ENCODE assay signal across 8 cellular contexts in the genomic region with DNA sequence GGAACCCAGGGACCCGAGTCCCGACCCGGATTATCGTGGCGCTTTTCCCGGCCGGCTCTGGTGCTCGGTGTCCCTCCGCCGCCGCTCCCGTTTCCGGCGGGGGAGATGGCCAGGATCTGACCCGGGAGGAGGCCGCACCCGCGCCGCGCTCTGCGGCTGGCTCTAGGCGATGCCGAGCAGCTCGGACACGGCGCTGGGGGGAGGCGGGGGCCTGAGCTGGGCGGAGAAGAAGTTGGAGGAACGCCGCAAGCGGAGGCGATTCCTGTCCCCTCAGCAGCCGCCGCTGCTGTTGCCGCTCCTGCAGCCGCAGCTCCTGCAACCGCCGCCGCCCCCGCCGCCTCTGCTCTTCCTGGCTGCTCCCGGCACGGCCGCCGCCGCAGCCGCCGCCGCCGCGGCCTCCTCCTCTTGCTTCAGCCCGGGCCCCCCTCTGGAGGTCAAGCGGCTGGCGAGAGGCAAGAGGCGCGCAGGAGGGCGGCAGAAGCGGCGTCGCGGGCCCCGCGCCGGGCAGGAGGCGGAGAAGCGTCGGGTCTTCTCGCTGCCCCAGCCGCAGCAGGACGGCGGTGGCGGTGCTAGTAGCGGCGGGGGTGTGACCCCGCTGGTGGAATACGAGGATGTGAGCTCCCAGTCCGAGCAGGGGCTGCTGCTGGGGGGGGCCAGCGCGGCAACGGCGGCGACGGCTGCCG. TPM values are rescaled to one million over a fixed set of nuclear protein-coding genes. Genes with fewer than 3 reads are reported as not detected.
DNase-seq lines count a peak whose midpoint lies in the region; ATAC-seq, FAIRE-seq and TF ChIP-seq lines count a peak whose summit lies in the region.

No MANE protein-coding gene starts in this region.

- H3K36me3 ChIP-seq in PC-3 (ENCODE audit: low read depth, low read length) (no peaks in the 10 kb centered on the region), neuronal stem cell (replicated peaks in 1 of 2; ENCODE audit: control insufficient read depth in 2 of 2, insufficient read depth in 2 of 2, low read length in 2 of 2) (peaks cover 0 to 26% of the 10 kb centered on the region in 2 donors), thoracic aorta (no peaks in the 10 kb centered on the region)

- H3K4me3 ChIP-seq in A549 (peak overlapping the region; percentile 84), PC-3 (ENCODE audit: low read length) (peak overlapping the region; percentile 92), neuronal stem cell (ENCODE audit: low read length in 2 of 2) (peak overlapping the region; percentile 80 to 100), thoracic aorta (peak overlapping the region; percentile 93)

- H2AK5ac ChIP-seq in neuronal stem cell (ENCODE audit: low read depth, low read length), result peak overlapping the region; percentile 96

- POLR2A ChIA-PET in A549 (lab: Yijun Ruan, JAX), result interaction anchor here (0.7 to 1.8 kb wide), 3 partner anchors 57 to 370 kb away, joined by 3 to 9 read pairs (median 6); no protein-coding TSS in a partner anchor
- POLR2A ChIA-PET in PC-3 (lab: Charles Lee; ENCODE audit: unreplicated experiment), result no interaction called here

- peak overlapping the region; percentile 97 for H2BK5ac ChIP-seq in neuronal stem cell (ENCODE audit: low read length)

- H3K9me2 ChIP-seq in PC-3 (replicated peaks; ENCODE audit: low read length), result no peaks in the 10 kb centered on the region

- H3K27ac ChIP-seq in A549, result peak overlapping the region; percentile 99 to 100
- H3K27ac ChIP-seq in PC-3 (ENCODE audit: low read length), result peak overlapping the region; percentile 77
- H3K27ac ChIP-seq in foreskin keratinocyte, result peak overlapping the region; percentile 69
- H3K27ac ChIP-seq in neuronal stem cell (replicated peaks; ENCODE audit: low read length), result peak overlapping the region; percentile 95
- H3K27ac ChIP-seq in thoracic aorta, result peak overlapping the region; percentile 98 to 99

- peak overlapping the region; percentile 60 for H2AFZ ChIP-seq in PC-3 (ENCODE audit: low read length)
- H2AFZ ChIP-seq in neuronal stem cell (ENCODE audit: low read length), result peak overlapping the region; percentile 94

- CTCF ChIA-PET in A549 (lab: Yijun Ruan, JAX) (interaction anchor here (0.9 to 1.6 kb wide), 4 partner anchors 9 to 329 kb away, joined by 3 to 7 read pairs (median 4); no protein-coding TSS in a partner anchor), PC-3 (lab: Charles Lee) (interaction anchor here (1.2 kb wide), 1 partner anchor 102 kb away, joined by 8 read pairs; no protein-coding TSS in a partner anchor)

- H3K14ac ChIP-seq in neuronal stem cell (ENCODE audit: low read length), result peak overlapping the region; percentile 97

- H3K27me3 ChIP-seq in PC-3 (ENCODE audit: low read length), result no peaks in the 10 kb centered on the region
- no peaks in the 10 kb centered on the region for H3K27me3 ChIP-seq in foreskin keratinocyte
- no peaks in the 10 kb centered on the region for H3K27me3 ChIP-seq in neuronal stem cell (ENCODE audit: control insufficient read depth in 3 of 3, insufficient read depth in 3 of 3, low read depth in 1 of 3, low read length in 3 of 3)
- no peaks in the 10 kb centered on the region for H3K27me3 ChIP-seq in thoracic aorta (replicated peaks; ENCODE audit: insufficient read depth)

- no peak for TF ChIP-seq EP300 in A549 (IDR thresholded peaks at IDR 0.05)

- peak overlapping the region; percentile 22 for H2BK12ac ChIP-seq in neuronal stem cell (ENCODE audit: low read length)

- WGBS in A549 (ENCODE audit: missing lambda C conversion rate), result 8% methylated on average over 21 of the region's 84 CpGs
- no CpG with 5 or more reads among the region's 84 CpGs for WGBS in neuronal stem cell (ENCODE audit: extremely low coverage in 2 of 2, insufficient read length in 2 of 2, insufficient replicate concordance in 1 of 2), 2 donors

- no peak overlapping the region for H2BK120ac ChIP-seq in neuronal stem cell (ENCODE audit: low read depth, low read length)

- peaks cover 62% of the 10 kb centered on the region for H3K79me2 ChIP-seq in PC-3 (ENCODE audit: low read length)

- TF ChIP-seq RAD21 in A549 (conservative IDR thresholded peaks at IDR 0.05 in 1 of 2, IDR thresholded peaks at IDR 0.05 in 1 of 2), result no peak

- BruUV-seq in PC-3 (replicated peaks; lab: Mats Ljungman, UMichigan), result no TSS peak

- H3K9ac ChIP-seq in PC-3 (ENCODE audit: low read length), result peak overlapping the region; percentile 96
- peak overlapping the region; percentile 99 for H3K9ac ChIP-seq in neuronal stem cell (ENCODE audit: low read depth, low read length, poor library complexity)

- DNase-seq in A549 (ENCODE audit: low read depth in 1 of 2, low spot score in 1 of 2), result no peak
- peak; percentile 23 for DNase-seq in PC-3
- DNase-seq in activated gamma-delta T cell treated with Interleukin-2 at 50 U/mL for 16 hours, result peak; percentile 36
- DNase-seq in foreskin keratinocyte, result no peak
- DNase-seq in neuronal stem cell (ENCODE audit: low spot score), result peak; percentile 40
- DNase-seq in thoracic aorta (ENCODE audit: low spot score), result no peak
- no peak for DNase-seq in NCI-H1694 (lab: John Stamatoyannopoulos, UW)

- H3K4me1 ChIP-seq in A549, result peaks cover 24% of the 10 kb centered on the region
- H3K4me1 ChIP-seq in PC-3 (ENCODE audit: insufficient read depth, low read length), result peaks cover 18% of the 10 kb centered on the region
- H3K4me1 ChIP-seq in foreskin keratinocyte, result peaks cover 6% of the 10 kb centered on the region
- peaks cover 2 to 6% of the 10 kb centered on the region in 2 donors for H3K4me1 ChIP-seq in neuronal stem cell (ENCODE audit: control insufficient read depth in 2 of 2, insufficient read depth in 1 of 2, low read depth in 1 of 2, low read length in 2 of 2)
- peaks cover 24 to 36% of the 10 kb centered on the region in 2 donors for H3K4me1 ChIP-seq in thoracic aorta (ENCODE audit: control insufficient read depth in 1 of 2, low read depth in 2 of 2)

- no peak overlapping the region for H4K8ac ChIP-seq in neuronal stem cell (ENCODE audit: low read depth, low read length)

- H3K23ac ChIP-seq in neuronal stem cell (ENCODE audit: low read depth, low read length, poor library complexity), result peak overlapping the region; percentile 99

- H4K91ac ChIP-seq in neuronal stem cell (ENCODE audit: low read depth, low read length, poor library complexity), result peak overlapping the region; percentile 92

- H3K4me2 ChIP-seq in A549 (peak overlapping the region; percentile 82), PC-3 (ENCODE audit: low read length) (peak overlapping the region; percentile 93), neuronal stem cell (ENCODE audit: insufficient read depth, low read length, poor library complexity, severe bottlenecking) (peak overlapping the region; percentile 66)

- no peak for TF ChIP-seq CTCF in A549 (IDR thresholded peaks at IDR 0.05)
- no peak for TF ChIP-seq CTCF in PC-3 (conservative IDR thresholded peaks at IDR 0.05; ENCODE audit: low read depth, low read length)
- no peak for TF ChIP-seq CTCF in foreskin keratinocyte (conservative IDR thresholded peaks at IDR 0.05)
- TF ChIP-seq CTCF in thoracic aorta (IDR thresholded peaks at IDR 0.05), result no peak

- H3K79me1 ChIP-seq in neuronal stem cell (ENCODE audit: low read depth, low read length), result peaks cover 13% of the 10 kb centered on the region

- H4K20me1 ChIP-seq in PC-3 (ENCODE audit: low read length), result peaks cover 42% of the 10 kb centered on the region

- H2BK15ac ChIP-seq in neuronal stem cell (ENCODE audit: low read length), result peak overlapping the region; percentile 75

- peak overlapping the region; percentile 98 for H3K18ac ChIP-seq in neuronal stem cell (ENCODE audit: low read length)

- no peaks in the 10 kb centered on the region for H3F3A ChIP-seq in PC-3 (ENCODE audit: low read length, unreplicated experiment)

- H3K9me3 ChIP-seq in A549, result no peaks in the 10 kb centered on the region
- H3K9me3 ChIP-seq in PC-3 (ENCODE audit: low read length), result no peaks in the 10 kb centered on the region
- H3K9me3 ChIP-seq in neuronal stem cell (replicated peaks in 1 of 2; ENCODE audit: control insufficient read depth in 2 of 2, insufficient read depth in 1 of 2, low read depth in 1 of 2, low read length in 2 of 2), result peaks cover 0 to 21% of the 10 kb centered on the region in 2 donors
- H3K9me3 ChIP-seq in thoracic aorta, result no peaks in the 10 kb centered on the region

- H3K4ac ChIP-seq in neuronal stem cell (ENCODE audit: low read length), result peak overlapping the region; percentile 66

- intact Hi-C loops in PC-3 (cut with micrococcal nuclease), result loop anchor here (5.0 kb wide), 1 partner anchor 52 kb away; no protein-coding TSS in a partner anchor

- 0 out of 2 replicates have a peak, but pooled peaks have one; percentile 12 for TF ChIP-seq POLR2A in A549 (IDR thresholded peaks at IDR 0.05; ENCODE audit: low read length)

- peak; percentile 9 to 22 for ATAC-seq in A549
- peak; percentile 2 for ATAC-seq in GM19324 (IDR thresholded peaks at IDR 0.05; ENCODE audit: low FRiP score, unreplicated experiment)
- ATAC-seq in PC-3, result peak; percentile 4
- ATAC-seq in foreskin keratinocyte, result no peak
- ATAC-seq in thoracic aorta (ENCODE audit: insufficient number of reproducible peaks, low FRiP score, low read depth), result no peak

- FAIRE-seq in A549 (lab: Jason Lieb, UNC), result no peak

TF ChIP-seq in A549, 52 proteins besides CTCF, POLR2A, EP300 and RAD21 (continues in another document):
- TF ChIP-seq HOXA7 (CRISPR knock-in tag; IDR thresholded peaks at IDR 0.05) (no peak), MYC (IDR thresholded peaks at IDR 0.05; ENCODE audit: borderline replicate concordance, low read length) (no peak), FOXS1 (CRISPR knock-in tag; IDR thresholded peaks at IDR 0.05) (no peak), JUNB (IDR thresholded peaks at IDR 0.05) (no peak), HDAC2 (IDR thresholded peaks at IDR 0.05) (no peak), ZFP36 (IDR thresholded peaks at IDR 0.05; ENCODE audit: borderline replicate concordance, partially characterized antibody) (no peak), POLR2AphosphoS2 (conservative IDR thresholded peaks at IDR 0.05; ENCODE audit: low read length) (no peak), MAFK (IDR thresholded peaks at IDR 0.05; ENCODE audit: partially characterized antibody) (no peak), KDM5A (IDR thresholded peaks at IDR 0.05) (no peak)

RNA-seq across cellular contexts. Expression of gene CDK13, which starts 0.6 kb away (rescaled TPM):
- polyA plus RNA-seq in A549 (2011; rRNA removed), result 39.6 and 46.5 TPM in 2 replicates
- 9.4 and 11.0 TPM in 2 replicates for polyA plus RNA-seq in A549 (2012; cell fraction: cytosol; rRNA removed)
- polyA plus RNA-seq in A549 (2012; cell fraction: nucleus; rRNA removed), result 16.7 and 16.9 TPM in 2 replicates
- 17.7 to 18.2 TPM (median 17.9 TPM) in 3 replicates for polyA plus RNA-seq in A549 (2017; fragmentation: RNase III; extraction: RNeasy Plus Mini Kit Qiagen cat#74134 plus additional on column Dnase treatment)
- 47.5 and 61.1 TPM in 2 replicates for polyA minus RNA-seq in A549 (2011; rRNA and poly(A)+ RNA removed)
- 34.9 and 37.1 TPM in 2 replicates for total RNA-seq in PC-3 (2014; rRNA removed)
- total RNA-seq in foreskin keratinocyte, result 33.5 and 36.0 TPM in 2 replicates
- polyA plus RNA-seq in foreskin keratinocyte, result 11.0 and 13.0 TPM in 2 replicates
- 25.0 TPM for polyA plus RNA-seq in neuronal stem cell (2013, experiment 1 of 2)
- 23.9 TPM for polyA plus RNA-seq in neuronal stem cell (2013, experiment 2 of 2)
- total RNA-seq in thoracic aorta, result 100 to 1,000 TPM in 1 of 2 donors, 10 to 100 TPM in 1; 61.3 to 107 TPM

Comparison
In these comparisons a context has a peak if more than half of its experiments do, and no peak if none do; other contexts are left out.
1. ATAC-seq: peak in A549 (2 of 2), GM19324 (single experiment) and PC-3 (single experiment); none in foreskin keratinocyte (single experiment) and thoracic aorta (single experiment).
2. DNase-seq: peak in PC-3 (single experiment), activated gamma-delta T cell treated with Interleukin-2 at 50 U/mL for 16 hours (single experiment) and neuronal stem cell (single experiment); none in A549 (0 of 2), foreskin keratinocyte (0 of 2), thoracic aorta (single experiment) and NCI-H1694 (single experiment).
3. Peak in every context shown above with its lines, with median percentiles within 50 percentile points of each other: H3K27ac ChIP-seq, H3K4me2 ChIP-seq and H3K4me3 ChIP-seq.